Comparison of ENCODE assay signal across 8 cellular contexts in the genomic region with DNA sequence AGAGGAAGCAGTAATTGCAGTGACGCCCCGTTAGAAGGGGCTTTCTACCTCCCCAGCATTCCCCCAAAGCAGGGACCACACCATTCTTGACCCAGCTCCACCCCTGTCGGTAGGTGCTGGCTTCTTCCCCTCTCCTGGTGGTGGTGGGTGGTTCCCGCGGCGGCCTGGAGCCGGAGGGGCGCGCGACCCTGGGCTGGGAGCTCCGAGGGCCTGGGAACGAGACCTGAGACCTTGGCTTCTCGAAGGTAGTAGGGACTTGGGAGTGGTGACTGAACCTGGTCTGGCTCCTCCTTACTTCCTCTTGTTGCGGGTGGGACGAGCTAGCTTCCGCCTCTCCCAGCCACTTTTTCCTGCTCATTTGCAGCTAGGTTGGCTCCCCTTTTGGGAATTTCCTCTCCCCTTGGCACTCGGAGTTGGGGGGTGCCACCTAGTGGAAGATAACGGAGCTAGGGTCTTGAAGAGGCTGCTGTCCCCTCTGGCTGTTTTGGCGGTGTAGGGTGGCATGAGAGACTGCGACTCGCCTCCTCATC. TPM values are rescaled to one million over a fixed set of nuclear protein-coding genes. Genes with fewer than 3 reads are reported as not detected.
A peak's percentile ranks its signal among the peaks of the same experiment; 100 is the strongest.
DNase-seq lines count a peak whose midpoint lies in the region; ATAC-seq and TF ChIP-seq lines count a peak whose summit lies in the region.

No MANE protein-coding gene starts in this region.

- TF ChIP-seq CTCF in CD4-positive, alpha-beta T cell (IDR thresholded peaks at IDR 0.05): peak; percentile 61
- TF ChIP-seq CTCF in GM20000 (IDR thresholded peaks at IDR 0.05; ENCODE audit: extremely low read depth, missing control alignments) (peak; percentile 54), colonic mucosa (IDR thresholded peaks at IDR 0.05) (no peak), kidney epithelial cell (IDR thresholded peaks at IDR 0.05; ENCODE audit: insufficient read depth, low read length, poor library complexity, severe bottlenecking) (peak; percentile 71), spleen (IDR thresholded peaks at IDR 0.05 in 8 of 11, conservative IDR thresholded peaks at IDR 0.05 in 3 of 11) (peak in 9 of 11 experiments; percentile 34 to 74 (median 66))

- peaks cover 2% of the 10 kb centered on the region for H3K27me3 Mint-ChIP-seq in CD4-positive, alpha-beta T cell
- H3K27me3 Mint-ChIP-seq in T-helper 2 cell treated with Interferon-gamma antibody and Interleukin-4, amounts not matched to agents 5 μg/mL and 100 μg/mL, for 36 hours (ENCODE audit: low read depth): peaks cover 12% of the 10 kb centered on the region

- ATAC-seq in CD4-positive, alpha-beta T cell (ENCODE audit: poor library complexity): peak; percentile 24
- no peak for ATAC-seq in HG02623 (IDR thresholded peaks at IDR 0.05; ENCODE audit: unreplicated experiment)

- H3K36me3 ChIP-seq in colonic mucosa (no peaks in the 10 kb centered on the region), kidney epithelial cell (ENCODE audit: control insufficient read depth, insufficient read depth, low read length) (no peaks in the 10 kb centered on the region), spleen (peaks cover 0 to 23% (median 17%) of the 10 kb centered on the region in 6 donors)

- H3K4me1 ChIP-seq in colonic mucosa (peaks cover 6% of the 10 kb centered on the region), spleen (peaks cover 36 to 70% (median 60%) of the 10 kb centered on the region in 6 donors)

- POLR2A ChIA-PET in CD4-positive, alpha-beta T cell (lab: Charles Lee): interaction anchor here (0.7 to 2.6 kb wide), 15 partner anchors 8 to 567 kb away, joined by 3 to 16 read pairs (median 7); partner anchors contain the start of genes DUSP3, FAM171A2, HDAC5 and SLC25A39

- peak overlapping the region; percentile 95 for H3K4me3 Mint-ChIP-seq in CD4-positive, alpha-beta T cell
- H3K4me3 Mint-ChIP-seq in T-helper 2 cell treated with Interferon-gamma antibody and Interleukin-4, amounts not matched to agents 5 μg/mL and 100 μg/mL, for 36 hours: peak overlapping the region; percentile 95

- TF ChIP-seq POLR2A in spleen (IDR thresholded peaks at IDR 0.05): no peak

- H3K4me3 ChIP-seq in colonic mucosa (peak overlapping the region; percentile 80), kidney epithelial cell (ENCODE audit: low read depth, low read length) (peak overlapping the region; percentile 89), spleen (peak overlapping the region; percentile 64 to 97 (median 79))

- no peak overlapping the region for H3K27ac ChIP-seq in CD4-positive, alpha-beta T cell (ENCODE audit: low read depth, low read length)
- H3K27ac ChIP-seq in colonic mucosa (peak overlapping the region; percentile 93), spleen (peak overlapping the region; percentile 86 to 97 (median 92))

- H3K9me3 ChIP-seq in CD4-positive, alpha-beta T cell (ENCODE audit: control insufficient read depth, low read length): no peaks in the 10 kb centered on the region
- H3K9me3 ChIP-seq in colonic mucosa (no peaks in the 10 kb centered on the region), spleen (no peaks in the 10 kb centered on the region)

- intact Hi-C loops in CD4-positive, alpha-beta T cell (cut with DNase I, micrococcal nuclease): loop anchor here (1.0 to 5.0 kb wide), 5 partner anchors 19 to 403 kb away; partner anchors contain the start of genes HROB (in 1 of the 2), LSM12 (in 1 of the 2) and PPY (in 1 of the 2)
- intact Hi-C loops in colonic mucosa (cut with DNase I) (no loop called here), spleen (cut with DNase I; ENCODE audit: low total_unique reads) (no loop called here)

- peaks cover 4% of the 10 kb centered on the region for H3K36me3 Mint-ChIP-seq in CD4-positive, alpha-beta T cell (ENCODE audit: low read depth)
- no peaks in the 10 kb centered on the region for H3K36me3 Mint-ChIP-seq in T-helper 2 cell treated with Interferon-gamma antibody and Interleukin-4, amounts not matched to agents 5 μg/mL and 100 μg/mL, for 36 hours (ENCODE audit: low read depth)

- 0 to 2% (median 0%) methylated on average over 8 to 21 of the region's 21 CpGs for WGBS in spleen, 5 donors

- peak overlapping the region; percentile 69 for H3K27ac Mint-ChIP-seq in CD4-positive, alpha-beta T cell
- H3K27ac Mint-ChIP-seq in T-helper 2 cell treated with Interferon-gamma antibody and Interleukin-4, amounts not matched to agents 5 μg/mL and 100 μg/mL, for 36 hours: peak overlapping the region; percentile 82

- H3K9me3 Mint-ChIP-seq in CD4-positive, alpha-beta T cell: no peaks in the 10 kb centered on the region
- no peaks in the 10 kb centered on the region for H3K9me3 Mint-ChIP-seq in T-helper 2 cell treated with Interferon-gamma antibody and Interleukin-4, amounts not matched to agents 5 μg/mL and 100 μg/mL, for 36 hours

- no peaks in the 10 kb centered on the region for H3K27me3 ChIP-seq in CD4-positive, alpha-beta T cell (ENCODE audit: control insufficient read depth, insufficient read depth, low read length)
- H3K27me3 ChIP-seq in colonic mucosa (no peaks in the 10 kb centered on the region), kidney epithelial cell (ENCODE audit: control insufficient read depth, insufficient read depth, low read length) (no peaks in the 10 kb centered on the region), spleen (replicated peaks in 1 of 7) (no peaks in the 10 kb centered on the region)

- H3K4me1 Mint-ChIP-seq in CD4-positive, alpha-beta T cell (ENCODE audit: low read depth): peaks cover 20% of the 10 kb centered on the region
- peaks cover 14% of the 10 kb centered on the region for H3K4me1 Mint-ChIP-seq in T-helper 2 cell treated with Interferon-gamma antibody and Interleukin-4, amounts not matched to agents 5 μg/mL and 100 μg/mL, for 36 hours (ENCODE audit: low read depth)

- peak overlapping the region; percentile 96 to 99 for H3K9ac ChIP-seq in colonic mucosa (ENCODE audit: low read depth in 2 of 2, low read length in 2 of 2)

- peak in 4 of 10 experiments; percentile 20 to 47 (median 36) for DNase-seq in CD4-positive, alpha-beta T cell
- DNase-seq in GM20000 (ENCODE audit: low spot score) (peak; percentile 62), NCI-H1092 (lab: John Stamatoyannopoulos, UW) (peak; percentile 78), colonic mucosa (peak; percentile 75), kidney epithelial cell (ENCODE audit: low read depth) (peak; percentile 61), spleen (peak; percentile 85)
- DNase-seq in T-helper 2 cell treated with Interferon-gamma antibody and Interleukin-4, amounts not matched to agents 5 μg/mL and 100 μg/mL, for 36 hours (ENCODE audit: low spot score): no peak

- CTCF ChIA-PET in CD4-positive, alpha-beta T cell (lab: Charles Lee): interaction anchor here (0.7 to 2.2 kb wide), 17 partner anchors 9 to 276 kb away, joined by 3 to 18 read pairs (median 5); partner anchors contain the start of genes FAM171A2, G6PC3, HDAC5 and TMUB2

RNA-seq across cellular contexts. Expression of gene GRN, which starts 0.5 kb away (rescaled TPM):
- 10 to 100 TPM; 15.3 to 16.1 TPM for total RNA-seq in CD4-positive, alpha-beta T cell
- total RNA-seq in colonic mucosa: 100 to 1,000 TPM; 343 to 466 TPM
- total RNA-seq in kidney epithelial cell: 521 and 704 TPM in 2 replicates
- total RNA-seq in spleen: 100 to 1,000 TPM; 503 to 896 (median 579) TPM
- 100 to 1,000 TPM; 135 to 237 (median 166) TPM for polyA plus RNA-seq in spleen

RNA-seq across cellular contexts. Expression of gene FAM171A2, which starts 18.1 kb away (rescaled TPM):
- total RNA-seq in CD4-positive, alpha-beta T cell: under 1 TPM; 0.08 to 0.19 TPM
- total RNA-seq in colonic mucosa (under 1 TPM; 0.64 to 0.72 TPM), kidney epithelial cell (12.6 and 16.3 TPM in 2 replicates), spleen (1 to 10 TPM in 2 of 7 donors, under 1 TPM in 5; 0.60 to 2.5 (median 0.69) TPM)
- under 1 TPM; 0.11 to 0.42 (median 0.33) TPM for polyA plus RNA-seq in spleen

RNA-seq across cellular contexts. Expression of gene SLC25A39, which starts 20.9 kb away (rescaled TPM):
- 10 to 100 TPM; 55.5 to 65.5 TPM for total RNA-seq in CD4-positive, alpha-beta T cell
- 100 to 1,000 TPM; 115 to 267 TPM for total RNA-seq in colonic mucosa
- 145 and 146 TPM in 2 replicates for total RNA-seq in kidney epithelial cell
- total RNA-seq in spleen: 100 to 1,000 TPM in 4 of 7 donors, 10 to 100 TPM in 3; 76.1 to 214 (median 104) TPM
- polyA plus RNA-seq in spleen: 100 to 1,000 TPM; 101 to 204 (median 132) TPM

RNA-seq across cellular contexts. Expression of gene RUNDC3A, which starts 37.2 kb away (rescaled TPM):
- not detected for total RNA-seq in CD4-positive, alpha-beta T cell
- total RNA-seq in colonic mucosa (1 to 10 TPM in 1 of 2 donors, under 1 TPM in 1; 0.52 to 1.4 TPM), kidney epithelial cell (3.3 and 12.3 TPM in 2 replicates), spleen (10 to 100 TPM in 1 of 7 donors, 1 to 10 TPM in 5, under 1 TPM in 1; 0.95 to 12.5 (median 2.0) TPM)
- polyA plus RNA-seq in spleen: 10 to 100 TPM in 1 of 3 donors, 1 to 10 TPM in 1, under 1 TPM in 1; 0.48 to 14.6 (median 1.2) TPM

RNA-seq across cellular contexts. Expression of gene ITGA2B, which starts 43.9 kb away (rescaled TPM):
- under 1 TPM; 0.85 to 0.87 TPM for total RNA-seq in CD4-positive, alpha-beta T cell
- total RNA-seq in colonic mucosa (under 1 TPM; 0.37 to 0.69 TPM), kidney epithelial cell (0.04 and 0.14 TPM in 2 replicates), spleen (10 to 100 TPM; 11.3 to 36.7 (median 23.7) TPM)
- 1 to 10 TPM in 2 of 3 donors, under 1 TPM in 1; 0.93 to 2.3 (median 1.7) TPM for polyA plus RNA-seq in spleen

Comparison
In these comparisons a context has a peak if more than half of its experiments do, and no peak if none do; other contexts are left out.
1. RNA of gene GRN, which starts 0.5 kb away (total RNA-seq): 503 to 896 TPM in spleen, 521 to 704 TPM in kidney epithelial cell and 343 to 466 TPM in colonic mucosa; 15.3 to 16.1 TPM in CD4-positive, alpha-beta T cell; every median in the first group is over 10 times any median in the second.
2. intact Hi-C loops: an anchor here in CD4-positive, alpha-beta T cell (1.0 to 5.0 kb wide); none called in colonic mucosa and spleen.
3. Peak in every context shown above with its lines, with median percentiles within 50 percentile points of each other: H3K4me3 ChIP-seq.